11 cellular contexts compared by ENCODE assay signal in genomic region chr7:137953043-137953691, GRCh38.
DNase-seq lines count a peak whose midpoint lies in the region; ATAC-seq and TF ChIP-seq lines count a peak whose summit lies in the region.
"Had no signal": no experiment of that assay in that cellular context is flagged by ENCODE, and none has a peak within 500 bp of the region (broad histone marks: within the 10 kb centered on the region; RNA-seq: fewer than 3 reads in every experiment).

No MANE protein-coding gene starts in this region.

- H3K27ac ChIP-seq in RWPE2 (ENCODE audit: poor library complexity, severe bottlenecking), result peak overlapping the region; percentile 27
- H3K27ac ChIP-seq: SK-N-MC had no signal

- H3K9me3 ChIP-seq in RWPE2 (ENCODE audit: severe bottlenecking), result no peaks in the 10 kb centered on the region

- H3K36me3 ChIP-seq in RWPE2 (ENCODE audit: low read depth), result peaks cover 3% of the 10 kb centered on the region; the same call in 1 of the 2 replicates

- ATAC-seq in RWPE2 (ENCODE audit: low read depth) (peak; percentile 49; the same call in 2 of the 3 replicates), HG03135 (IDR thresholded peaks at IDR 0.05; ENCODE audit: unreplicated experiment) (no peak), HG02885 (IDR thresholded peaks at IDR 0.05; ENCODE audit: poor library complexity, unreplicated experiment) (no peak)

- H3K4me1 ChIP-seq in RWPE2 (ENCODE audit: insufficient read depth, poor library complexity, severe bottlenecking), result peaks cover 24% of the 10 kb centered on the region

- TF ChIP-seq CTCF in RWPE2 (IDR thresholded peaks at IDR 0.05; ENCODE audit: poor library complexity, severe bottlenecking) (no peak), retinal pigment epithelial cell (conservative IDR thresholded peaks at IDR 0.05; ENCODE audit: low read depth, low read length) (no peak)

- no peak overlapping the region for H3K4me3 ChIP-seq in RWPE2 (ENCODE audit: severe bottlenecking)
- peak overlapping the region; percentile 19 for H3K4me3 ChIP-seq in retinal pigment epithelial cell (ENCODE audit: low read length)
- H3K4me3 ChIP-seq: SK-N-MC had no signal

- no peaks in the 10 kb centered on the region for H3K27me3 ChIP-seq in RWPE2 (ENCODE audit: insufficient read depth, poor library complexity, severe bottlenecking)

- DNase-seq in ELF-1 (ENCODE audit: low read depth, low spot score) (peak; percentile 67), RWPE2 (ENCODE audit: low spot score) (no peak), fibroblast of peridontal ligament (ENCODE audit: extremely low read depth) (peak; percentile 47), retinal pigment epithelial cell (ENCODE audit: low read depth) (peak; percentile 99), HPDE6-E6E7 (ENCODE audit: extremely low spot score) (no peak), NAMALWA (ENCODE audit: low spot score) (no peak)
- DNase-seq: activated effector memory CD4-positive, alpha-beta T cell treated with anti-CD3 and anti-CD28 coated beads, Interleukin-2, amount 50 U/mL, for 16 hours; Kasumi-1 had no signal

Comparison
In these comparisons a context has a peak if more than half of its experiments do, and no peak if none do; other contexts are left out.
1. DNase-seq: peak in ELF-1 (single experiment), fibroblast of peridontal ligament (single experiment) and retinal pigment epithelial cell (single experiment); none in RWPE2 (single experiment), HPDE6-E6E7 (single experiment) and NAMALWA (single experiment).